ENCODE assay signal across 21 cellular contexts in genomic region chr1:91633438-91633837, GRCh38.
"Had no signal": no experiment of that assay in that cellular context is flagged by ENCODE, and none has a peak within 500 bp of the region (broad histone marks: within the 10 kb centered on the region; RNA-seq: fewer than 3 reads in every experiment).

No MANE protein-coding gene starts in this region.

- H3K36me3 Mint-ChIP-seq: memory B cell had no signal

- H3K27ac Mint-ChIP-seq: memory B cell, nephron progenitor cell had no signal

- H3K9me3 Mint-ChIP-seq: nephron progenitor cell had no signal

- H3K4me1 ChIP-seq: esophagus muscularis mucosa, gastrocnemius medialis, left ventricle myocardium inferior, lower lobe of right lung, stomach, transverse colon had no signal

- ATAC-seq: gastrocnemius medialis, left cardiac atrium, lower lobe of right lung, right cardiac atrium had no signal

- H3K27me3 ChIP-seq: esophagus muscularis mucosa, gastrocnemius medialis, stomach, transverse colon had no signal

- H3K4me3 ChIP-seq: esophagus muscularis mucosa, gastrocnemius medialis, left ventricle myocardium inferior, lower lobe of right lung, stomach, thoracic aorta, transverse colon had no signal

- H3K9me3 ChIP-seq: esophagus muscularis mucosa, gastrocnemius medialis, lower lobe of right lung, stomach, thoracic aorta, transverse colon had no signal

- DNase-seq: effector memory CD4-positive, alpha-beta T cell; gastrocnemius medialis; glutamatergic neuron; kidney; left cardiac atrium; left ventricle myocardium inferior; lower lobe of right lung; midbrain; nephron progenitor cell; posterior cingulate gyrus; right cardiac atrium; small intestine; stimulated activated CD4-positive, alpha-beta T cell treated with anti-CD3 and anti-CD28 coated beads, Interleukin-12 subunit alpha, Interleukin-12 subunit beta, amount 100 ng/mL, for 4 hours; stimulated activated naive CD4-positive, alpha-beta T cell; stomach; substantia nigra; transverse colon had no signal

- H3K27ac ChIP-seq: epithelial cell of prostate, esophagus muscularis mucosa, gastrocnemius medialis, left ventricle myocardium inferior, lower lobe of right lung, stomach, thoracic aorta, transverse colon had no signal

- H3K4me1 Mint-ChIP-seq: memory B cell, nephron progenitor cell had no signal

- H3K36me3 ChIP-seq: esophagus muscularis mucosa, gastrocnemius medialis, left ventricle myocardium inferior, lower lobe of right lung, stomach, thoracic aorta, transverse colon had no signal

- H3K4me3 Mint-ChIP-seq: memory B cell, nephron progenitor cell had no signal

- H3K27me3 Mint-ChIP-seq: memory B cell had no signal
